ENCODE assay signal across 1 cellular context in genomic region chr6:31834704-31835375, GRCh38.
TF ChIP-seq lines count a peak whose summit lies in the region.

No MANE protein-coding gene starts in this region.

TF ChIP-seq in K562, 482 proteins besides CTCF, POLR2A, EP300 and RAD21 (continued from another document):
- TF ChIP-seq ZNF639 (CRISPR knock-in tag; conservative IDR thresholded peaks at IDR 0.05 in 1 of 2, IDR thresholded peaks at IDR 0.05 in 1 of 2) (no peak; a peak in 2 of 4 replicates), SIN3A (IDR thresholded peaks at IDR 0.05; ENCODE audit: borderline replicate concordance in 2 of 2, control insufficient read depth in 1 of 2, low read depth in 2 of 2, low read length in 2 of 2) (peak; percentile 87 to 96), SP1 (CRISPR knock-in tag; IDR thresholded peaks at IDR 0.05) (peak; percentile 95), RBM17 (IDR thresholded peaks at IDR 0.05; ENCODE audit: borderline replicate concordance, low read depth, low read length) (no peak), ZNF232 (CRISPR knock-in tag; IDR thresholded peaks at IDR 0.05) (peak; percentile 74; the same call in 1 of the 2 replicates), THRB (CRISPR knock-in tag; conservative IDR thresholded peaks at IDR 0.05) (peak; percentile 91), ZNF609 (CRISPR knock-in tag; IDR thresholded peaks at IDR 0.05; ENCODE audit: borderline replicate concordance) (no peak)
